15 cellular contexts compared by ENCODE assay signal in genomic region chr12:12896261-12896660, GRCh38. TPM values are rescaled to one million over a fixed set of nuclear protein-coding genes. Genes with fewer than 3 reads are reported as not detected.
A peak's percentile ranks its signal among the peaks of the same experiment; 100 is the strongest.
DNase-seq lines count a peak whose midpoint lies in the region; ATAC-seq and TF ChIP-seq lines count a peak whose summit lies in the region.
"Had no signal": no experiment of that assay in that cellular context is flagged by ENCODE, and none has a peak within 500 bp of the region (broad histone marks: within the 10 kb centered on the region; RNA-seq: fewer than 3 reads in every experiment).

No MANE protein-coding gene starts in this region.

- intact Hi-C loops in lower lobe of right lung (cut with DNase I), result no loop called here

- no peak for TF ChIP-seq CTCF in chondrocyte (IDR thresholded peaks at IDR 0.05)
- no peak for TF ChIP-seq CTCF in lower lobe of right lung (IDR thresholded peaks at IDR 0.05)

- ATAC-seq in lower lobe of right lung, result no peak
- no peak for ATAC-seq in GM21447 (IDR thresholded peaks at IDR 0.05; ENCODE audit: unreplicated experiment)
- no peak for ATAC-seq in GM18502 (IDR thresholded peaks at IDR 0.05; ENCODE audit: poor library complexity, unreplicated experiment)

- H3K9me3 ChIP-seq in lower lobe of right lung, result no peaks in the 10 kb centered on the region
- H3K9me3 ChIP-seq: SJCRH30 had no signal

- no peaks in the 10 kb centered on the region for H3K9me3 Mint-ChIP-seq in chondrocyte (ENCODE audit: low read depth)
- H3K9me3 Mint-ChIP-seq: activated CD4-positive, alpha-beta memory T cell treated with anti-CD3 and anti-CD28 coated beads, Interleukin-2, amount 10 ng/mL, durations not matched to agents 7 days and 5 days; activated T-helper 2 cell treated with anti-CD3 and anti-CD28 coated beads, Interferon-gamma antibody, Interleukin-2, Interleukin-4, amounts not matched to agents 10 μg/mL and 5 μg/mL and 100 μg/mL, durations not matched to agents 14 hours and 24 hours and 36 hours; neural crest cell had no signal

- peak overlapping the region; percentile 87 for H3K27ac ChIP-seq in ACC112 (ENCODE audit: low read depth, low read length)
- H3K27ac ChIP-seq in lower lobe of right lung, result peak overlapping the region; percentile 15
- H3K27ac ChIP-seq: hepatocyte, SJCRH30 had no signal

- H3K36me3 Mint-ChIP-seq in chondrocyte (ENCODE audit: low read depth), result no peaks in the 10 kb centered on the region

- H3K4me1 ChIP-seq in ACC112 (ENCODE audit: control insufficient read depth, insufficient read depth, low read length, unreplicated experiment) (peaks cover 52% of the 10 kb centered on the region), lower lobe of right lung (peaks cover 25% of the 10 kb centered on the region)

- no peak overlapping the region for H3K4me3 Mint-ChIP-seq in chondrocyte (ENCODE audit: unreplicated experiment)
- H3K4me3 Mint-ChIP-seq: activated CD4-positive, alpha-beta memory T cell treated with anti-CD3 and anti-CD28 coated beads, Interleukin-2, amount 10 ng/mL, durations not matched to agents 7 days and 5 days; neural crest cell had no signal

- no peaks in the 10 kb centered on the region for H3K27me3 Mint-ChIP-seq in chondrocyte (ENCODE audit: low read depth)

- H3K27ac Mint-ChIP-seq in chondrocyte (ENCODE audit: unreplicated experiment), result peak overlapping the region; percentile 79
- H3K27ac Mint-ChIP-seq: activated CD4-positive, alpha-beta memory T cell treated with anti-CD3 and anti-CD28 coated beads, Interleukin-2, amount 10 ng/mL, durations not matched to agents 7 days and 5 days; activated T-helper 2 cell treated with anti-CD3 and anti-CD28 coated beads, Interferon-gamma antibody, Interleukin-2, Interleukin-4, amounts not matched to agents 10 μg/mL and 5 μg/mL and 100 μg/mL, durations not matched to agents 14 hours and 24 hours and 36 hours had no signal

- DNase-seq in M059J (ENCODE audit: low read depth) (peak; percentile 70), chondrocyte (ENCODE audit: low spot score) (no peak), lower lobe of right lung (no peak), DMS 273 treated with DMSO at 0.1 percent for 48 hours (lab: John Stamatoyannopoulos, UW) (no peak)
- no peak for DNase-seq in activated T-cell treated with anti-CD3 and anti-CD28 coated beads, Interleukin-2, amount 50 U/mL, for 48 hours
- DNase-seq: activated CD4-positive, alpha-beta memory T cell treated with anti-CD3 and anti-CD28 coated beads, Interleukin-2, amount 10 ng/mL, durations not matched to agents 7 days and 5 days; NCI-H1417 treated with DMSO at 0.1 percent for 48 hours; SJCRH30 had no signal

- peaks cover 29% of the 10 kb centered on the region for H3K79me2 ChIP-seq in ACC112 (ENCODE audit: control insufficient read depth, insufficient read depth, low read length, unreplicated experiment)

- no peak overlapping the region for H2AFZ ChIP-seq in ACC112 (ENCODE audit: low read length, unreplicated experiment)
- H2AFZ ChIP-seq: hepatocyte had no signal

- H3K36me3 ChIP-seq in ACC112 (ENCODE audit: insufficient read depth, low read length) (no peaks in the 10 kb centered on the region), lower lobe of right lung (no peaks in the 10 kb centered on the region)
- H3K36me3 ChIP-seq: SJCRH30 had no signal

- H3K4me3 ChIP-seq in ACC112 (ENCODE audit: low read depth, low read length), result no peak overlapping the region
- peak overlapping the region; percentile 58 for H3K4me3 ChIP-seq in lower lobe of right lung
- H3K4me3 ChIP-seq: hepatocyte, SJCRH30 had no signal

- H3K27me3 ChIP-seq in ACC112 (ENCODE audit: insufficient read depth, low read length) (no peaks in the 10 kb centered on the region), lower lobe of right lung (ENCODE audit: low read depth) (peaks cover 6% of the 10 kb centered on the region)
- H3K27me3 ChIP-seq: hepatocyte, SJCRH30 had no signal

- H3K4me1 Mint-ChIP-seq in chondrocyte (ENCODE audit: low read depth), result peaks cover 74% of the 10 kb centered on the region
- H3K4me1 Mint-ChIP-seq: neural crest cell had no signal

RNA-seq across cellular contexts. Expression of gene GPRC5A, which starts 4.9 kb away (rescaled TPM):
- 70.0 and 89.7 TPM in 2 replicates for total RNA-seq in M059J (2014; rRNA removed; shearing (Covaris generic))
- 8.1 to 13.1 TPM (median 10.5 TPM) in 3 replicates for total RNA-seq in chondrocyte
- total RNA-seq in lower lobe of right lung, result 482 TPM
- total RNA-seq: activated T-helper 2 cell treated with anti-CD3 and anti-CD28 coated beads, Interferon-gamma antibody, Interleukin-2, Interleukin-4, amounts not matched to agents 10 μg/mL and 5 μg/mL and 100 μg/mL, durations not matched to agents 14 hours and 24 hours and 36 hours; neural crest cell had no signal

RNA-seq across cellular contexts. Expression of gene GPRC5D, which starts 55.7 kb away (rescaled TPM):
- not detected in 2 replicates for total RNA-seq in M059J (2014; rRNA removed; shearing (Covaris generic))
- not detected in 3 replicates for total RNA-seq in chondrocyte
- not detected for total RNA-seq in lower lobe of right lung
- total RNA-seq: activated T-helper 2 cell treated with anti-CD3 and anti-CD28 coated beads, Interferon-gamma antibody, Interleukin-2, Interleukin-4, amounts not matched to agents 10 μg/mL and 5 μg/mL and 100 μg/mL, durations not matched to agents 14 hours and 24 hours and 36 hours; hepatocyte; neural crest cell; SJCRH30; skeletal muscle tissue had no signal
